ENCODE assay signal across 14 cellular contexts in genomic region chr2:224220581-224221255, GRCh38.
DNase-seq lines count a peak whose midpoint lies in the region; ATAC-seq, FAIRE-seq and TF ChIP-seq lines count a peak whose summit lies in the region.
"Had no signal": no experiment of that assay in that cellular context is flagged by ENCODE, and none has a peak within 500 bp of the region (broad histone marks: within the 10 kb centered on the region; RNA-seq: fewer than 3 reads in every experiment).

No MANE protein-coding gene starts in this region.

- TF ChIP-seq EP300 in stomach (IDR thresholded peaks at IDR 0.05), result no peak

- H3K4me1 ChIP-seq in OCI-LY3 (ENCODE audit: low read length), result peaks cover 14% of the 10 kb centered on the region
- peaks cover 26% of the 10 kb centered on the region for H3K4me1 ChIP-seq in endothelial cell of umbilical vein (ENCODE audit: control insufficient read depth, extremely low read depth, insufficient read depth, low read length)
- peaks cover 38% of the 10 kb centered on the region for H3K4me1 ChIP-seq in osteoblast (ENCODE audit: insufficient read depth, low read length)
- H3K4me1 ChIP-seq in stomach, result no peaks in the 10 kb centered on the region
- H3K4me1 ChIP-seq: HAP-1 had no signal

- FAIRE-seq in endothelial cell of umbilical vein (lab: Jason Lieb, UNC), result no peak

- H3K27ac ChIP-seq in OCI-LY3 (ENCODE audit: low read length) (no peak overlapping the region), endothelial cell of umbilical vein (ENCODE audit: insufficient read depth, low read depth, low read length) (peak overlapping the region; percentile 99), osteoblast (ENCODE audit: low read depth, low read length) (peak overlapping the region; percentile 96), stomach (no peak overlapping the region)
- H3K27ac ChIP-seq: vagina had no signal

- H3K36me3 ChIP-seq in OCI-LY3 (replicated peaks; ENCODE audit: low read depth, low read length) (no peaks in the 10 kb centered on the region), endothelial cell of umbilical vein (ENCODE audit: control insufficient read depth in 2 of 2, extremely low read depth in 1 of 2, insufficient read depth in 2 of 2, low read length in 2 of 2) (no peaks in the 10 kb centered on the region), osteoblast (ENCODE audit: insufficient read depth, low read length) (no peaks in the 10 kb centered on the region), stomach (no peaks in the 10 kb centered on the region)
- H3K36me3 ChIP-seq: HAP-1, vagina had no signal

- no peaks in the 10 kb centered on the region for H3K79me2 ChIP-seq in OCI-LY3 (ENCODE audit: low read length)
- H3K79me2 ChIP-seq in endothelial cell of umbilical vein (ENCODE audit: control insufficient read depth, insufficient read depth, low read length), result no peaks in the 10 kb centered on the region
- H3K79me2 ChIP-seq in osteoblast (ENCODE audit: insufficient read depth, low read length), result no peaks in the 10 kb centered on the region

- dilution Hi-C loops in endothelial cell of umbilical vein (cut with MboI; ENCODE audit: extremely low pct_ligation_motif_present, low sequenced_read_pairs), result no loop called here

- ATAC-seq in GM21360 (IDR thresholded peaks at IDR 0.05; ENCODE audit: unreplicated experiment), result no peak
- no peak for ATAC-seq in GM18498 (IDR thresholded peaks at IDR 0.05; ENCODE audit: unreplicated experiment)
- ATAC-seq in HG03280 (IDR thresholded peaks at IDR 0.05; ENCODE audit: unreplicated experiment), result no peak

- CTCF ChIA-PET in endothelial cell of umbilical vein (lab: Charles Lee), result interaction anchor here (1.2 to 3.3 kb wide), 2 partner anchors 64 to 227 kb away, joined by 3 to 17 read pairs; no protein-coding TSS in a partner anchor

- H3K4me3 ChIP-seq in OCI-LY3 (ENCODE audit: low read length) (no peak overlapping the region), endothelial cell of umbilical vein (replicated peaks in 1 of 3; ENCODE audit: insufficient read depth in 1 of 3, low read depth in 1 of 3, low read length in 3 of 3) (no peak overlapping the region), osteoblast (ENCODE audit: insufficient read depth, low read length) (no peak overlapping the region), stomach (no peak overlapping the region)
- H3K4me3 ChIP-seq: HAP-1, vagina had no signal

- H3K9me1 ChIP-seq in endothelial cell of umbilical vein (replicated peaks; ENCODE audit: control insufficient read depth, extremely low read depth, insufficient read depth, low read length), result no peaks in the 10 kb centered on the region

- H3K9me3 ChIP-seq in OCI-LY3 (ENCODE audit: insufficient read depth, low read length), result no peaks in the 10 kb centered on the region
- H3K9me3 ChIP-seq in endothelial cell of umbilical vein (replicated peaks; ENCODE audit: control insufficient read depth, insufficient read depth, low read length), result no peaks in the 10 kb centered on the region
- peaks cover 4% of the 10 kb centered on the region for H3K9me3 ChIP-seq in osteoblast (ENCODE audit: low read depth, low read length)
- no peaks in the 10 kb centered on the region for H3K9me3 ChIP-seq in stomach
- H3K9me3 ChIP-seq: HAP-1, vagina had no signal

- no peak for TF ChIP-seq POLR2A in endothelial cell of umbilical vein (IDR thresholded peaks at IDR 0.05; ENCODE audit: low read depth, low read length)
- TF ChIP-seq POLR2A in stomach (IDR thresholded peaks at IDR 0.05), result no peak

- H3K9ac ChIP-seq in OCI-LY3 (ENCODE audit: low read length) (no peak overlapping the region), endothelial cell of umbilical vein (replicated peaks; ENCODE audit: extremely low read depth, insufficient read depth, low read length) (peak overlapping the region; percentile 61)

- H3K27me3 ChIP-seq in OCI-LY3 (ENCODE audit: low read depth, low read length) (peaks cover 44% of the 10 kb centered on the region), endothelial cell of umbilical vein (ENCODE audit: control insufficient read depth in 2 of 2, insufficient read depth in 2 of 2, low read length in 2 of 2) (no peaks in the 10 kb centered on the region), osteoblast (ENCODE audit: insufficient read depth, low read length) (no peaks in the 10 kb centered on the region), stomach (peaks cover 0 to 4% (median 0%) of the 10 kb centered on the region in 3 donors)
- H3K27me3 ChIP-seq: vagina had no signal

- H4K20me1 ChIP-seq in OCI-LY3 (ENCODE audit: insufficient read depth, low read length) (no peaks in the 10 kb centered on the region), endothelial cell of umbilical vein (replicated peaks; ENCODE audit: control insufficient read depth, extremely low read depth, insufficient read depth, low read length) (no peaks in the 10 kb centered on the region), osteoblast (ENCODE audit: insufficient read depth, low read length) (no peaks in the 10 kb centered on the region)

- intact Hi-C loops in endothelial cell of umbilical vein (cut with micrococcal nuclease) (loop anchor here (1.0 to 5.0 kb wide), 7 partner anchors 45 to 227 kb away; partner anchors contain the start of gene SERPINE2), stomach (cut with DNase I; ENCODE audit: low total_unique reads) (no loop called here)

- 57 to 71% (median 66%) methylated on average over 4 of the region's 4 CpGs for WGBS in stomach, 5 donors

- no TSS peak for BruUV-seq in endothelial cell of umbilical vein (replicated peaks; lab: Mats Ljungman, UMichigan)

- H3K4me2 ChIP-seq in OCI-LY3 (ENCODE audit: low read length) (peak overlapping the region; percentile 52), endothelial cell of umbilical vein (ENCODE audit: insufficient read depth, low read length) (peak overlapping the region; percentile 52), osteoblast (ENCODE audit: insufficient read depth, low read length) (peak overlapping the region; percentile 40)

- no peak overlapping the region for H2AFZ ChIP-seq in OCI-LY3 (ENCODE audit: low read depth, low read length)
- peak overlapping the region; percentile 88 for H2AFZ ChIP-seq in endothelial cell of umbilical vein (ENCODE audit: low read depth, low read length)
- H2AFZ ChIP-seq in osteoblast (ENCODE audit: low read length), result peak overlapping the region; percentile 47

- TF ChIP-seq CTCF in OCI-LY3 (IDR thresholded peaks at IDR 0.05; ENCODE audit: low read depth, low read length) (no peak), endothelial cell of umbilical vein (IDR thresholded peaks at IDR 0.05; ENCODE audit: extremely low read depth in 1 of 2, insufficient read depth in 1 of 2, low read depth in 1 of 2, low read length in 2 of 2) (no peak), osteoblast (IDR thresholded peaks at IDR 0.05; ENCODE audit: extremely low read depth, low read depth, low read length) (no peak), stomach (IDR thresholded peaks at IDR 0.05) (no peak)

- DNase-seq in ELR (ENCODE audit: low read depth), result peak; percentile 81
- peak; percentile 20 for DNase-seq in endothelial cell of umbilical vein (ENCODE audit: low read depth, low spot score)
- no peak for DNase-seq in osteoblast (ENCODE audit: insufficient read length, low spot score, missing footprints)
- DNase-seq in stomach, result no peak
- DNase-seq: activated naive CD8-positive, alpha-beta T cell treated with anti-CD3 and anti-CD28 coated beads, Interleukin-2, amount 10 ng/mL, durations not matched to agents 7 days and 5 days; COR-L47; NCI-H1105 treated with DMSO at 0.1 percent for 48 hours; T-helper 9 cell had no signal

- POLR2A ChIA-PET in endothelial cell of umbilical vein (lab: Charles Lee), result no interaction called here

TF ChIP-seq in endothelial cell of umbilical vein, 7 proteins besides CTCF, POLR2A, EP300 and RAD21:
- TF ChIP-seq FOS (IDR thresholded peaks at IDR 0.05; ENCODE audit: borderline replicate concordance, insufficient read depth, low read length) (peak; percentile 80), JUN (IDR thresholded peaks at IDR 0.05; ENCODE audit: borderline replicate concordance, insufficient read depth, insufficient read length, low read depth) (peak; percentile 67), POLR2AphosphoS5 (IDR thresholded peaks at IDR 0.05; ENCODE audit: insufficient read depth, low read depth, low read length) (no peak), GATA2 (IDR thresholded peaks at IDR 0.05; ENCODE audit: insufficient read depth, insufficient read length, low read depth, low read length) (no peak)

Comparison
In these comparisons a context has a peak if more than half of its experiments do, and no peak if none do; other contexts are left out.
1. DNase-seq: peak in ELR (single experiment) and endothelial cell of umbilical vein (single experiment); none in osteoblast (single experiment) and stomach (single experiment).
2. H3K27ac ChIP-seq: peak in endothelial cell of umbilical vein (single experiment) and osteoblast (single experiment); none in OCI-LY3 (single experiment) and stomach (0 of 5).
3. Peak in every context shown above with its lines, with median percentiles within 50 percentile points of each other: H3K4me2 ChIP-seq.